Comparison of ENCODE assay signal across 16 cellular contexts in the genomic region with DNA sequence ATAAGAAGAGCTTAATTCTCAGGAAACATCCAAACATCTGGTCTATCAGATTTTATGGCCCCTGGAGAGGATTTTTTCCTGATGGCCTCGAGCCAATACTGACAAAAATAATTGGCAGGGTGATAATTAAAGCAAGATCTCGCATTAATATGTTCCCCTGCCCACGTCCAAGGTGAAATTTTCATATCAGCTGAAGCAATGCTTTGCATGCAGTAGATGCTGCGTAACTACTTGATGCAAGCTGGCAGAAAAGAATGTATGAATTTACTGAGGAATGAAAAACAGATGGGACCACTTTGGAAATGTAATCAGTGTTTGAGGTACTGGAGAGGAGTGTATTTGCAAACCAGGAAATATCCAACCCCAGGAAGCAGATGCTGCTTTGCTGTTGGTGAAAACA. TPM values are rescaled to one million over a fixed set of nuclear protein-coding genes. Genes with fewer than 3 reads are reported as not detected.
DNase-seq lines count a peak whose midpoint lies in the region; ATAC-seq, FAIRE-seq and TF ChIP-seq lines count a peak whose summit lies in the region.
"Had no signal": no experiment of that assay in that cellular context is flagged by ENCODE, and none has a peak within 500 bp of the region (broad histone marks: within the 10 kb centered on the region; RNA-seq: fewer than 3 reads in every experiment).

No MANE protein-coding gene starts in this region.

- H3K36me3 ChIP-seq in subcutaneous abdominal adipose tissue (ENCODE audit: control insufficient read depth in 5 of 5, insufficient read depth in 5 of 5, low read length in 5 of 5) (no peaks in the 10 kb centered on the region), mucosa of descending colon (ENCODE audit: low read depth) (no peaks in the 10 kb centered on the region)
- H3K36me3 ChIP-seq: Peyer's patch had no signal

- H3K4me1 ChIP-seq in subcutaneous abdominal adipose tissue (ENCODE audit: control insufficient read depth in 5 of 5, insufficient read depth in 5 of 5, low read length in 5 of 5) = peaks cover 0 to 20% (median 12%) of the 10 kb centered on the region in 5 donors
- H3K4me1 ChIP-seq in mucosa of descending colon (ENCODE audit: low read depth) = no peaks in the 10 kb centered on the region
- H3K4me1 ChIP-seq: Peyer's patch, psoas muscle had no signal

- H3K4me3 ChIP-seq in subcutaneous abdominal adipose tissue (ENCODE audit: low read depth in 1 of 5, low read length in 5 of 5) = peak overlapping the region in 4 of 5 donors; percentile 30 to 68 (median 48)
- no peak overlapping the region for H3K4me3 ChIP-seq in mucosa of descending colon
- H3K4me3 ChIP-seq: Peyer's patch had no signal

- no peak for ATAC-seq in Right ventricle myocardium superior (ENCODE audit: poor library complexity)
- no peak for ATAC-seq in mucosa of descending colon

- H3K27ac ChIP-seq in subcutaneous abdominal adipose tissue (ENCODE audit: low read depth, low read length) = peak overlapping the region; percentile 28
- H3K27ac ChIP-seq: Peyer's patch, psoas muscle had no signal

- FAIRE-seq in endometrium (lab: Jason Lieb, UNC) = peak; percentile 33

- H3K27me3 ChIP-seq in subcutaneous abdominal adipose tissue (ENCODE audit: control insufficient read depth in 5 of 5, insufficient read depth in 4 of 5, low read length in 5 of 5) = no peaks in the 10 kb centered on the region
- H3K27me3 ChIP-seq: Peyer's patch had no signal

- DNase-seq in NCI-H1417 (lab: John Stamatoyannopoulos, UW) (peak in 2 of 3 experiments; percentile 46 to 76), NCI-H1417 treated with DMSO at 0.1 percent for 48 hours (lab: John Stamatoyannopoulos, UW) (no peak), NCI-H2171 (lab: John Stamatoyannopoulos, UW) (peak; percentile 41), Right ventricle myocardium superior (no peak), head of caudate nucleus (no peak), mucosa of descending colon (no peak)
- DNase-seq: activated naive CD4-positive, alpha-beta T cell treated with anti-CD3 and anti-CD28 coated beads, Interleukin-2, amount 50 U/mL, for 16 hours; GDM1; Peyer's patch; stimulated activated CD4-positive, alpha-beta T cell treated with anti-CD3 and anti-CD28 coated beads, Interleukin-4, amount 100 ng/mL, for 1 hour; T-helper 9 cell had no signal

- TF ChIP-seq CTCF in mucosa of descending colon (IDR thresholded peaks at IDR 0.05) = no peak

- H3K9ac ChIP-seq in subcutaneous abdominal adipose tissue (ENCODE audit: low read length in 5 of 5) = no peak overlapping the region

- intact Hi-C loops in Right ventricle myocardium superior (cut with DNase I) (no loop called here), head of caudate nucleus (cut with DNase I) (no loop called here), mucosa of descending colon (cut with DNase I, micrococcal nuclease) (no loop called here)

- H3K9me3 ChIP-seq in subcutaneous abdominal adipose tissue (ENCODE audit: control insufficient read depth in 5 of 5, low read length in 5 of 5) = no peaks in the 10 kb centered on the region
- no peaks in the 10 kb centered on the region for H3K9me3 ChIP-seq in mucosa of descending colon
- H3K9me3 ChIP-seq: Peyer's patch, psoas muscle had no signal

RNA-seq across cellular contexts. Expression of a gene that starts 36.8 kb away (rescaled TPM):
- total RNA-seq in Right ventricle myocardium superior = 24.0 TPM
- total RNA-seq in mucosa of descending colon = 10 to 100 TPM; 26.8 to 37.6 (median 28.4) TPM

RNA-seq across cellular contexts. Expression of a gene that starts 49.4 kb away (rescaled TPM):
- total RNA-seq in Right ventricle myocardium superior (1.6 TPM), mucosa of descending colon (1 to 10 TPM in 2 of 3 donors, not detected in 1; 1.1 to 2.7 TPM)
- total RNA-seq: A172, lower leg skin, Peyer's patch had no signal

Comparison
In these comparisons a context has a peak if more than half of its experiments do, and no peak if none do; other contexts are left out.
1. DNase-seq: peak in NCI-H1417 (2 of 3) and NCI-H2171 (single experiment); none in NCI-H1417 treated with DMSO at 0.1 percent for 48 hours (single experiment), Right ventricle myocardium superior (single experiment), head of caudate nucleus (0 of 42) and mucosa of descending colon (0 of 3).